1 cellular context compared by ENCODE assay signal in the genomic region with DNA sequence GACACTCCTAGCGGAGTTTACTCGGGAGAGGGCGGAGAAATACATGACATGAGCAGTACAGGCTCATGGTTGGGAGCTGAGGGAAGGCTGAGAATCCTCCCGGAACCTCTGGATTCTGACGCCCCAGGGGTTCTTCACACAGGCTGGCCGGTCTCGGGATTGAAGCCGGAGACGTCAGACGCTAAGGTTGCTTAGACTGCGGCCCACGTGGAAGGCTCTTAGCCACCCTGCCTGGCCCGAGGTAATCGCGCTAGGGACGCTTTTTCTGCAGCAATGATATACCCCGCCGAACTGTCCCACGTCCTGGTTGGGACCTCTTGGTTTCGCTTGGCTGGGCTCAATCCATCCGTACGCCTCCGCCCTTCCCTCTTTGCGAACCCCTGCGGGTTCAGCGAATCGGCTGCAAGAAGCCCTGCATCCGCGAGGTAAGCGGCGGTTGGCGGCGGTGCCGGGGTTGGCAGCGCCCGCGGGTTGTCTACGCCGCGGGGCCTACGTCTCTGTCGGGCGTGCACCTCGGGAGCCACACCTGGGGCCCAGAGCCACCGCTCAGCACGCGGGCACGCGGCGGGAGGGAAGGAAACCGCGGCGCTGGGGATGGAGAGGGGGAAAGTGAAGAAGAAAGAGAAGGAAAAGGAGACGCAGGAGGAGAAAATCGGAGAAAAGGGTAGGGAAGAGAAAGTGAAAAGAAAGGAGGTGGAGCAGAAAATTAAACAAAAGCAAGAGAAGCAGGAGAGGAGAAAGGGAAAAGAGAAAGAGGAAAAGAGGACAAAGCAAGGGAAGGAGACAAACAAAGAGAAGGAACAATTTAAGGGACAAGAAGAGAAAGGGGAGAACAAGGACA.
TF ChIP-seq lines count a peak whose summit lies in the region.

A gene with protein sequence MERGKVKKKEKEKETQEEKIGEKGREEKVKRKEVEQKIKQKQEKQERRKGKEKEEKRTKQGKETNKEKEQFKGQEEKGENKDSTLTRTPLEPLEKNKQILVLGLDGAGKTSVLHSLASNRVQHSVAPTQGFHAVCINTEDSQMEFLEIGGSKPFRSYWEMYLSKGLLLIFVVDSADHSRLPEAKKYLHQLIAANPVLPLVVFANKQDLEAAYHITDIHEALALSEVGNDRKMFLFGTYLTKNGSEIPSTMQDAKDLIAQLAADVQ (plus strand): TSS at position 523 of the 841 bp plus-strand sequence. CDS start 72 bp downstream, at position 595.

TF ChIP-seq in K562, 482 proteins besides CTCF, POLR2A, EP300 and RAD21:
- TF ChIP-seq, protein P1, sequence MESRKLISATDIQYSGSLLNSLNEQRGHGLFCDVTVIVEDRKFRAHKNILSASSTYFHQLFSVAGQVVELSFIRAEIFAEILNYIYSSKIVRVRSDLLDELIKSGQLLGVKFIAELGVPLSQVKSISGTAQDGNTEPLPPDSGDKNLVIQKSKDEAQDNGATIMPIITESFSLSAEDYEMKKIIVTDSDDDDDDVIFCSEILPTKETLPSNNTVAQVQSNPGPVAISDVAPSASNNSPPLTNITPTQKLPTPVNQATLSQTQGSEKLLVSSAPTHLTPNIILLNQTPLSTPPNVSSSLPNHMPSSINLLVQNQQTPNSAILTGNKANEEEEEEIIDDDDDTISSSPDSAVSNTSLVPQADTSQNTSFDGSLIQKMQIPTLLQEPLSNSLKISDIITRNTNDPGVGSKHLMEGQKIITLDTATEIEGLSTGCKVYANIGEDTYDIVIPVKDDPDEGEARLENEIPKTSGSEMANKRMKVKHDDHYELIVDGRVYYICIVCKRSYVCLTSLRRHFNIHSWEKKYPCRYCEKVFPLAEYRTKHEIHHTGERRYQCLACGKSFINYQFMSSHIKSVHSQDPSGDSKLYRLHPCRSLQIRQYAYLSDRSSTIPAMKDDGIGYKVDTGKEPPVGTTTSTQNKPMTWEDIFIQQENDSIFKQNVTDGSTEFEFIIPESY (CRISPR knock-in tag; IDR thresholded peaks at IDR 0.05), result peak; percentile 93
- TF ChIP-seq, protein P2, sequence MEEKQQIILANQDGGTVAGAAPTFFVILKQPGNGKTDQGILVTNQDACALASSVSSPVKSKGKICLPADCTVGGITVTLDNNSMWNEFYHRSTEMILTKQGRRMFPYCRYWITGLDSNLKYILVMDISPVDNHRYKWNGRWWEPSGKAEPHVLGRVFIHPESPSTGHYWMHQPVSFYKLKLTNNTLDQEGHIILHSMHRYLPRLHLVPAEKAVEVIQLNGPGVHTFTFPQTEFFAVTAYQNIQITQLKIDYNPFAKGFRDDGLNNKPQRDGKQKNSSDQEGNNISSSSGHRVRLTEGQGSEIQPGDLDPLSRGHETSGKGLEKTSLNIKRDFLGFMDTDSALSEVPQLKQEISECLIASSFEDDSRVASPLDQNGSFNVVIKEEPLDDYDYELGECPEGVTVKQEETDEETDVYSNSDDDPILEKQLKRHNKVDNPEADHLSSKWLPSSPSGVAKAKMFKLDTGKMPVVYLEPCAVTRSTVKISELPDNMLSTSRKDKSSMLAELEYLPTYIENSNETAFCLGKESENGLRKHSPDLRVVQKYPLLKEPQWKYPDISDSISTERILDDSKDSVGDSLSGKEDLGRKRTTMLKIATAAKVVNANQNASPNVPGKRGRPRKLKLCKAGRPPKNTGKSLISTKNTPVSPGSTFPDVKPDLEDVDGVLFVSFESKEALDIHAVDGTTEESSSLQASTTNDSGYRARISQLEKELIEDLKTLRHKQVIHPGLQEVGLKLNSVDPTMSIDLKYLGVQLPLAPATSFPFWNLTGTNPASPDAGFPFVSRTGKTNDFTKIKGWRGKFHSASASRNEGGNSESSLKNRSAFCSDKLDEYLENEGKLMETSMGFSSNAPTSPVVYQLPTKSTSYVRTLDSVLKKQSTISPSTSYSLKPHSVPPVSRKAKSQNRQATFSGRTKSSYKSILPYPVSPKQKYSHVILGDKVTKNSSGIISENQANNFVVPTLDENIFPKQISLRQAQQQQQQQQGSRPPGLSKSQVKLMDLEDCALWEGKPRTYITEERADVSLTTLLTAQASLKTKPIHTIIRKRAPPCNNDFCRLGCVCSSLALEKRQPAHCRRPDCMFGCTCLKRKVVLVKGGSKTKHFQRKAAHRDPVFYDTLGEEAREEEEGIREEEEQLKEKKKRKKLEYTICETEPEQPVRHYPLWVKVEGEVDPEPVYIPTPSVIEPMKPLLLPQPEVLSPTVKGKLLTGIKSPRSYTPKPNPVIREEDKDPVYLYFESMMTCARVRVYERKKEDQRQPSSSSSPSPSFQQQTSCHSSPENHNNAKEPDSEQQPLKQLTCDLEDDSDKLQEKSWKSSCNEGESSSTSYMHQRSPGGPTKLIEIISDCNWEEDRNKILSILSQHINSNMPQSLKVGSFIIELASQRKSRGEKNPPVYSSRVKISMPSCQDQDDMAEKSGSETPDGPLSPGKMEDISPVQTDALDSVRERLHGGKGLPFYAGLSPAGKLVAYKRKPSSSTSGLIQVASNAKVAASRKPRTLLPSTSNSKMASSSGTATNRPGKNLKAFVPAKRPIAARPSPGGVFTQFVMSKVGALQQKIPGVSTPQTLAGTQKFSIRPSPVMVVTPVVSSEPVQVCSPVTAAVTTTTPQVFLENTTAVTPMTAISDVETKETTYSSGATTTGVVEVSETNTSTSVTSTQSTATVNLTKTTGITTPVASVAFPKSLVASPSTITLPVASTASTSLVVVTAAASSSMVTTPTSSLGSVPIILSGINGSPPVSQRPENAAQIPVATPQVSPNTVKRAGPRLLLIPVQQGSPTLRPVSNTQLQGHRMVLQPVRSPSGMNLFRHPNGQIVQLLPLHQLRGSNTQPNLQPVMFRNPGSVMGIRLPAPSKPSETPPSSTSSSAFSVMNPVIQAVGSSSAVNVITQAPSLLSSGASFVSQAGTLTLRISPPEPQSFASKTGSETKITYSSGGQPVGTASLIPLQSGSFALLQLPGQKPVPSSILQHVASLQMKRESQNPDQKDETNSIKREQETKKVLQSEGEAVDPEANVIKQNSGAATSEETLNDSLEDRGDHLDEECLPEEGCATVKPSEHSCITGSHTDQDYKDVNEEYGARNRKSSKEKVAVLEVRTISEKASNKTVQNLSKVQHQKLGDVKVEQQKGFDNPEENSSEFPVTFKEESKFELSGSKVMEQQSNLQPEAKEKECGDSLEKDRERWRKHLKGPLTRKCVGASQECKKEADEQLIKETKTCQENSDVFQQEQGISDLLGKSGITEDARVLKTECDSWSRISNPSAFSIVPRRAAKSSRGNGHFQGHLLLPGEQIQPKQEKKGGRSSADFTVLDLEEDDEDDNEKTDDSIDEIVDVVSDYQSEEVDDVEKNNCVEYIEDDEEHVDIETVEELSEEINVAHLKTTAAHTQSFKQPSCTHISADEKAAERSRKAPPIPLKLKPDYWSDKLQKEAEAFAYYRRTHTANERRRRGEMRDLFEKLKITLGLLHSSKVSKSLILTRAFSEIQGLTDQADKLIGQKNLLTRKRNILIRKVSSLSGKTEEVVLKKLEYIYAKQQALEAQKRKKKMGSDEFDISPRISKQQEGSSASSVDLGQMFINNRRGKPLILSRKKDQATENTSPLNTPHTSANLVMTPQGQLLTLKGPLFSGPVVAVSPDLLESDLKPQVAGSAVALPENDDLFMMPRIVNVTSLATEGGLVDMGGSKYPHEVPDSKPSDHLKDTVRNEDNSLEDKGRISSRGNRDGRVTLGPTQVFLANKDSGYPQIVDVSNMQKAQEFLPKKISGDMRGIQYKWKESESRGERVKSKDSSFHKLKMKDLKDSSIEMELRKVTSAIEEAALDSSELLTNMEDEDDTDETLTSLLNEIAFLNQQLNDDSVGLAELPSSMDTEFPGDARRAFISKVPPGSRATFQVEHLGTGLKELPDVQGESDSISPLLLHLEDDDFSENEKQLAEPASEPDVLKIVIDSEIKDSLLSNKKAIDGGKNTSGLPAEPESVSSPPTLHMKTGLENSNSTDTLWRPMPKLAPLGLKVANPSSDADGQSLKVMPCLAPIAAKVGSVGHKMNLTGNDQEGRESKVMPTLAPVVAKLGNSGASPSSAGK (IDR thresholded peaks at IDR 0.05), result no peak
- TF ChIP-seq, protein P3, sequence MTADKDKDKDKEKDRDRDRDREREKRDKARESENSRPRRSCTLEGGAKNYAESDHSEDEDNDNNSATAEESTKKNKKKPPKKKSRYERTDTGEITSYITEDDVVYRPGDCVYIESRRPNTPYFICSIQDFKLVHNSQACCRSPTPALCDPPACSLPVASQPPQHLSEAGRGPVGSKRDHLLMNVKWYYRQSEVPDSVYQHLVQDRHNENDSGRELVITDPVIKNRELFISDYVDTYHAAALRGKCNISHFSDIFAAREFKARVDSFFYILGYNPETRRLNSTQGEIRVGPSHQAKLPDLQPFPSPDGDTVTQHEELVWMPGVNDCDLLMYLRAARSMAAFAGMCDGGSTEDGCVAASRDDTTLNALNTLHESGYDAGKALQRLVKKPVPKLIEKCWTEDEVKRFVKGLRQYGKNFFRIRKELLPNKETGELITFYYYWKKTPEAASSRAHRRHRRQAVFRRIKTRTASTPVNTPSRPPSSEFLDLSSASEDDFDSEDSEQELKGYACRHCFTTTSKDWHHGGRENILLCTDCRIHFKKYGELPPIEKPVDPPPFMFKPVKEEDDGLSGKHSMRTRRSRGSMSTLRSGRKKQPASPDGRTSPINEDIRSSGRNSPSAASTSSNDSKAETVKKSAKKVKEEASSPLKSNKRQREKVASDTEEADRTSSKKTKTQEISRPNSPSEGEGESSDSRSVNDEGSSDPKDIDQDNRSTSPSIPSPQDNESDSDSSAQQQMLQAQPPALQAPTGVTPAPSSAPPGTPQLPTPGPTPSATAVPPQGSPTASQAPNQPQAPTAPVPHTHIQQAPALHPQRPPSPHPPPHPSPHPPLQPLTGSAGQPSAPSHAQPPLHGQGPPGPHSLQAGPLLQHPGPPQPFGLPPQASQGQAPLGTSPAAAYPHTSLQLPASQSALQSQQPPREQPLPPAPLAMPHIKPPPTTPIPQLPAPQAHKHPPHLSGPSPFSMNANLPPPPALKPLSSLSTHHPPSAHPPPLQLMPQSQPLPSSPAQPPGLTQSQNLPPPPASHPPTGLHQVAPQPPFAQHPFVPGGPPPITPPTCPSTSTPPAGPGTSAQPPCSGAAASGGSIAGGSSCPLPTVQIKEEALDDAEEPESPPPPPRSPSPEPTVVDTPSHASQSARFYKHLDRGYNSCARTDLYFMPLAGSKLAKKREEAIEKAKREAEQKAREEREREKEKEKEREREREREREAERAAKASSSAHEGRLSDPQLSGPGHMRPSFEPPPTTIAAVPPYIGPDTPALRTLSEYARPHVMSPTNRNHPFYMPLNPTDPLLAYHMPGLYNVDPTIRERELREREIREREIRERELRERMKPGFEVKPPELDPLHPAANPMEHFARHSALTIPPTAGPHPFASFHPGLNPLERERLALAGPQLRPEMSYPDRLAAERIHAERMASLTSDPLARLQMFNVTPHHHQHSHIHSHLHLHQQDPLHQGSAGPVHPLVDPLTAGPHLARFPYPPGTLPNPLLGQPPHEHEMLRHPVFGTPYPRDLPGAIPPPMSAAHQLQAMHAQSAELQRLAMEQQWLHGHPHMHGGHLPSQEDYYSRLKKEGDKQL (CRISPR knock-in tag; IDR thresholded peaks at IDR 0.05; ENCODE audit: borderline replicate concordance), result no peak
- TF ChIP-seq, protein P4, sequence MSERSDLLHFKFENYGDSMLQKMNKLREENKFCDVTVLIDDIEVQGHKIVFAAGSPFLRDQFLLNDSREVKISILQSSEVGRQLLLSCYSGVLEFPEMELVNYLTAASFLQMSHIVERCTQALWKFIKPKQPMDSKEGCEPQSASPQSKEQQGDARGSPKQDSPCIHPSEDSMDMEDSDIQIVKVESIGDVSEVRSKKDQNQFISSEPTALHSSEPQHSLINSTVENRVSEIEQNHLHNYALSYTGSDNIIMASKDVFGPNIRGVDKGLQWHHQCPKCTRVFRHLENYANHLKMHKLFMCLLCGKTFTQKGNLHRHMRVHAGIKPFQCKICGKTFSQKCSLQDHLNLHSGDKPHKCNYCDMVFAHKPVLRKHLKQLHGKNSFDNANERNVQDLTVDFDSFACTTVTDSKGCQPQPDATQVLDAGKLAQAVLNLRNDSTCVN (CRISPR knock-in tag; IDR thresholded peaks at IDR 0.05), result 0 out of 2 replicates have a peak, but pooled peaks have one; percentile 26
- TF ChIP-seq RBM22 (IDR thresholded peaks at IDR 0.05; ENCODE audit: low read depth, low read length, poor library complexity, severe bottlenecking) (peak; percentile 80), POLR2G (IDR thresholded peaks at IDR 0.05; ENCODE audit: low read depth, low read length) (peak; percentile 76)
- TF ChIP-seq, protein P5, sequence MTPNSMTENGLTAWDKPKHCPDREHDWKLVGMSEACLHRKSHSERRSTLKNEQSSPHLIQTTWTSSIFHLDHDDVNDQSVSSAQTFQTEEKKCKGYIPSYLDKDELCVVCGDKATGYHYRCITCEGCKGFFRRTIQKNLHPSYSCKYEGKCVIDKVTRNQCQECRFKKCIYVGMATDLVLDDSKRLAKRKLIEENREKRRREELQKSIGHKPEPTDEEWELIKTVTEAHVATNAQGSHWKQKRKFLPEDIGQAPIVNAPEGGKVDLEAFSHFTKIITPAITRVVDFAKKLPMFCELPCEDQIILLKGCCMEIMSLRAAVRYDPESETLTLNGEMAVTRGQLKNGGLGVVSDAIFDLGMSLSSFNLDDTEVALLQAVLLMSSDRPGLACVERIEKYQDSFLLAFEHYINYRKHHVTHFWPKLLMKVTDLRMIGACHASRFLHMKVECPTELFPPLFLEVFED (CRISPR knock-in tag; conservative IDR thresholded peaks at IDR 0.05), result 0 out of 2 replicates have a peak, but pooled peaks have one; percentile 24
